In genomic region chr3:111824351-111824750, GRCh38 we compare ENCODE assay signal across 2 cellular contexts.
TF ChIP-seq lines count a peak whose summit lies in the region.

No MANE protein-coding gene starts in this region.

TF ChIP-seq in SK-N-SH, 30 proteins besides CTCF, POLR2A, EP300 and RAD21 (continued from another document):
- TF ChIP-seq IRF3 (IDR thresholded peaks at IDR 0.05; ENCODE audit: low read depth, low read length): no peak
- no peak for TF ChIP-seq USF1 (IDR thresholded peaks at IDR 0.05; ENCODE audit: borderline replicate concordance, low read depth)
- TF ChIP-seq CHD2 (IDR thresholded peaks at IDR 0.05; ENCODE audit: low read length, partially characterized antibody): no peak
- TF ChIP-seq ELF1 (IDR thresholded peaks at IDR 0.05): no peak
- TF ChIP-seq POLR2AphosphoS5 (IDR thresholded peaks at IDR 0.05; ENCODE audit: low read depth, low read length): no peak
- no peak for TF ChIP-seq SIN3A (IDR thresholded peaks at IDR 0.05; ENCODE audit: borderline replicate concordance, low read depth, low read length)
- no peak for TF ChIP-seq RFX5 (IDR thresholded peaks at IDR 0.05; ENCODE audit: low read length)
- TF ChIP-seq ZBTB33 (IDR thresholded peaks at IDR 0.05; ENCODE audit: borderline replicate concordance, low read depth): no peak
- TF ChIP-seq NRF1 (IDR thresholded peaks at IDR 0.05; ENCODE audit: low read depth, low read length): no peak
TF ChIP-seq in SK-N-SH: peak in this region for 0.

TF ChIP-seq in SK-N-SH treated with all-trans-retinoic acid at 6 μM for 48 hours, 23 proteins besides CTCF, POLR2A, EP300 and RAD21 (continued from another document):
- no peak for TF ChIP-seq PATZ1 (CRISPR knock-in tag; IDR thresholded peaks at IDR 0.05; ENCODE audit: borderline replicate concordance)
- TF ChIP-seq SNAI2 (CRISPR knock-in tag; IDR thresholded peaks at IDR 0.05): no peak
- no peak for TF ChIP-seq TOX (CRISPR knock-in tag; IDR thresholded peaks at IDR 0.05; ENCODE audit: borderline replicate concordance)
